Comparison of ENCODE assay signal across 13 cellular contexts in the genomic region with DNA sequence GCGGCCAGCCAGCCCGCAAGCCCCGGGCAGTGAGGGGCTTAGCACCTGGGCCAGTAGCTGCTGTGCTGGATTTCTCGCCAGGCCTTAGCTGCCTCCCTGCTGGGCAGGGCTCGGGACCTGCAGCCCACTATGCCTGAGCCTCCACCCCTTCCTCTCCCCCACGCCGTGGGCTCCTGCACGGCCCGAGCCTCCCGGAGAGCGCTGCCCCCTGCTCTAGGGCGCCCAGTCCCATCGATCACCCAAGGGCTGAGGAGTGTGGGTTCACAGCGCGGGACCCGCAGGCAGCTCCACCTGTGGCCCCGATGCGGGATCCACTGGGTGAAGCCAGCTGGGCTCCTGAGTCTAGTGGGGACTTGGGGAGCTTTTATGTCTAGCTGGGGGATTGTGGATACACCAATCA. TPM values are rescaled to one million over a fixed set of nuclear protein-coding genes. Genes with fewer than 3 reads are reported as not detected.
DNase-seq lines count a peak whose midpoint lies in the region; ATAC-seq and TF ChIP-seq lines count a peak whose summit lies in the region.
"Had no signal": no experiment of that assay in that cellular context is flagged by ENCODE, and none has a peak within 500 bp of the region (broad histone marks: within the 10 kb centered on the region; RNA-seq: fewer than 3 reads in every experiment).

No MANE protein-coding gene starts in this region.

- peaks cover 3% of the 10 kb centered on the region for H3K4me1 Mint-ChIP-seq in stimulated activated naive CD8-positive, alpha-beta T cell treated with anti-CD3 and anti-CD28 coated beads, Interleukin-15, Interleukin-2, amounts not matched to agents 100 ng/mL and 50 ng/mL, for 24 hours (ENCODE audit: low read depth)
- H3K4me1 Mint-ChIP-seq in stimulated activated naive CD8-positive, alpha-beta T cell treated with anti-CD3 and anti-CD28 coated beads, Interleukin-15, amount 100 ng/mL, for 72 hours, result peaks cover 10% of the 10 kb centered on the region
- peaks cover 12% of the 10 kb centered on the region for H3K4me1 Mint-ChIP-seq in neural crest cell
- peaks cover 0 to 6% of the 10 kb centered on the region in 2 donors for H3K4me1 Mint-ChIP-seq in stimulated activated naive B cell treated with anti-CD40 and anti-IgM and Interleukin-4, amounts not matched to agents 10 μg/mL and 1 μg/mL and 100 μg/mL, for 72 hours
- H3K4me1 Mint-ChIP-seq in activated CD4-positive, alpha-beta memory T cell treated with anti-CD3 and anti-CD28 coated beads for 36 hours (ENCODE audit: low read depth), result no peaks in the 10 kb centered on the region
- H3K4me1 Mint-ChIP-seq: GM23338 had no signal

- ATAC-seq in stimulated activated naive CD8-positive, alpha-beta T cell treated with anti-CD3 and anti-CD28 coated beads, Interleukin-15, amount 100 ng/mL, for 72 hours, result no peak
- ATAC-seq in stimulated activated naive B cell treated with anti-CD40 and anti-IgM and Interleukin-4, amounts not matched to agents 10 μg/mL and 1 μg/mL and 100 μg/mL, for 72 hours (replicated peaks), result no peak
- no peak for ATAC-seq in GM21515 (IDR thresholded peaks at IDR 0.05; ENCODE audit: unreplicated experiment)
- ATAC-seq: GM23338 had no signal

- CTCF ChIA-PET in activated CD4-positive, alpha-beta memory T cell treated with anti-CD3 and anti-CD28 coated beads for 36 hours (lab: Charles Lee), result interaction anchor here (0.9 kb wide), 1 partner anchor 37 kb away, joined by 3 read pairs; no protein-coding TSS in a partner anchor

- H3K36me3 Mint-ChIP-seq in stimulated activated naive CD8-positive, alpha-beta T cell treated with anti-CD3 and anti-CD28 coated beads, Interleukin-15, Interleukin-2, amounts not matched to agents 100 ng/mL and 50 ng/mL, for 24 hours (ENCODE audit: low read depth), result no peaks in the 10 kb centered on the region
- peaks cover 15% of the 10 kb centered on the region for H3K36me3 Mint-ChIP-seq in neural crest cell (ENCODE audit: low read depth)
- H3K36me3 Mint-ChIP-seq in stimulated activated naive B cell treated with anti-CD40 and anti-IgM and Interleukin-4, amounts not matched to agents 10 μg/mL and 1 μg/mL and 100 μg/mL, for 72 hours, result peaks cover 6% of the 10 kb centered on the region in 2 donors
- H3K36me3 Mint-ChIP-seq in activated CD4-positive, alpha-beta memory T cell treated with anti-CD3 and anti-CD28 coated beads for 36 hours, result no peaks in the 10 kb centered on the region

- no peak overlapping the region for H3K27ac Mint-ChIP-seq in stimulated activated naive CD8-positive, alpha-beta T cell treated with anti-CD3 and anti-CD28 coated beads, Interleukin-15, Interleukin-2, amounts not matched to agents 100 ng/mL and 50 ng/mL, for 24 hours
- no peak overlapping the region for H3K27ac Mint-ChIP-seq in stimulated activated naive CD8-positive, alpha-beta T cell treated with anti-CD3 and anti-CD28 coated beads, Interleukin-15, amount 100 ng/mL, for 72 hours
- H3K27ac Mint-ChIP-seq in neural crest cell (ENCODE audit: unreplicated experiment), result no peak overlapping the region
- H3K27ac Mint-ChIP-seq in stimulated activated naive B cell treated with anti-CD40 and anti-IgM and Interleukin-4, amounts not matched to agents 10 μg/mL and 1 μg/mL and 100 μg/mL, for 72 hours, result peak overlapping the region; percentile 87
- H3K27ac Mint-ChIP-seq in activated CD4-positive, alpha-beta memory T cell treated with anti-CD3 and anti-CD28 coated beads for 36 hours, result no peak overlapping the region
- H3K27ac Mint-ChIP-seq: B cell; CD4-positive, alpha-beta T cell had no signal

- no peak for TF ChIP-seq CTCF in neural crest cell (conservative IDR thresholded peaks at IDR 0.05)

- peak overlapping the region; percentile 55 for H3K4me3 Mint-ChIP-seq in stimulated activated naive CD8-positive, alpha-beta T cell treated with anti-CD3 and anti-CD28 coated beads, Interleukin-15, Interleukin-2, amounts not matched to agents 100 ng/mL and 50 ng/mL, for 24 hours
- H3K4me3 Mint-ChIP-seq in stimulated activated naive CD8-positive, alpha-beta T cell treated with anti-CD3 and anti-CD28 coated beads, Interleukin-15, amount 100 ng/mL, for 72 hours, result no peak overlapping the region
- peak overlapping the region; percentile 73 for H3K4me3 Mint-ChIP-seq in neural crest cell
- H3K4me3 Mint-ChIP-seq in stimulated activated naive B cell treated with anti-CD40 and anti-IgM and Interleukin-4, amounts not matched to agents 10 μg/mL and 1 μg/mL and 100 μg/mL, for 72 hours, result no peak overlapping the region
- no peak overlapping the region for H3K4me3 Mint-ChIP-seq in activated CD4-positive, alpha-beta memory T cell treated with anti-CD3 and anti-CD28 coated beads for 36 hours
- H3K4me3 Mint-ChIP-seq: B cell; CD4-positive, alpha-beta T cell; GM23338 had no signal

- POLR2A ChIA-PET in activated CD4-positive, alpha-beta memory T cell treated with anti-CD3 and anti-CD28 coated beads for 36 hours (lab: Charles Lee), result no interaction called here

- H3K27me3 Mint-ChIP-seq in stimulated activated naive CD8-positive, alpha-beta T cell treated with anti-CD3 and anti-CD28 coated beads, Interleukin-15, Interleukin-2, amounts not matched to agents 100 ng/mL and 50 ng/mL, for 24 hours, result peaks cover 7% of the 10 kb centered on the region
- peaks cover 19% of the 10 kb centered on the region for H3K27me3 Mint-ChIP-seq in stimulated activated naive CD8-positive, alpha-beta T cell treated with anti-CD3 and anti-CD28 coated beads, Interleukin-15, amount 100 ng/mL, for 72 hours
- H3K27me3 Mint-ChIP-seq in neural crest cell (ENCODE audit: low read depth), result no peaks in the 10 kb centered on the region
- H3K27me3 Mint-ChIP-seq in stimulated activated naive B cell treated with anti-CD40 and anti-IgM and Interleukin-4, amounts not matched to agents 10 μg/mL and 1 μg/mL and 100 μg/mL, for 72 hours, result peaks cover 10 to 23% of the 10 kb centered on the region in 2 donors
- peaks cover 9% of the 10 kb centered on the region for H3K27me3 Mint-ChIP-seq in activated CD4-positive, alpha-beta memory T cell treated with anti-CD3 and anti-CD28 coated beads for 36 hours

- DNase-seq in stimulated activated naive CD8-positive, alpha-beta T cell treated with anti-CD3 and anti-CD28 coated beads, Interleukin-15, amount 100 ng/mL, for 72 hours, result no peak
- no peak for DNase-seq in neural crest cell (ENCODE audit: low read depth, low spot score)
- no peak for DNase-seq in stimulated activated naive B cell treated with anti-CD40 and anti-IgM and Interleukin-4, amounts not matched to agents 10 μg/mL and 1 μg/mL and 100 μg/mL, for 72 hours
- DNase-seq in NCI-H2171 (lab: John Stamatoyannopoulos, UW), result no peak
- no peak for DNase-seq in activated CD4-positive, alpha-beta memory T cell treated with anti-CD3 and anti-CD28 coated beads for 36 hours
- DNase-seq: Calu3; CD4-positive, alpha-beta T cell; DMS 273 treated with DMSO at 0.1 percent for 48 hours; H7 had no signal

- H3K9me3 Mint-ChIP-seq in stimulated activated naive CD8-positive, alpha-beta T cell treated with anti-CD3 and anti-CD28 coated beads, Interleukin-15, Interleukin-2, amounts not matched to agents 100 ng/mL and 50 ng/mL, for 24 hours, result peaks cover 4% of the 10 kb centered on the region
- H3K9me3 Mint-ChIP-seq in stimulated activated naive CD8-positive, alpha-beta T cell treated with anti-CD3 and anti-CD28 coated beads, Interleukin-15, amount 100 ng/mL, for 72 hours, result peaks cover 7 to 15% of the 10 kb centered on the region in 2 donors
- H3K9me3 Mint-ChIP-seq in neural crest cell, result peaks cover 11% of the 10 kb centered on the region
- peaks cover 6 to 7% of the 10 kb centered on the region in 2 donors for H3K9me3 Mint-ChIP-seq in stimulated activated naive B cell treated with anti-CD40 and anti-IgM and Interleukin-4, amounts not matched to agents 10 μg/mL and 1 μg/mL and 100 μg/mL, for 72 hours
- peaks cover 7% of the 10 kb centered on the region for H3K9me3 Mint-ChIP-seq in activated CD4-positive, alpha-beta memory T cell treated with anti-CD3 and anti-CD28 coated beads for 36 hours
- H3K9me3 Mint-ChIP-seq: CD4-positive, alpha-beta T cell had no signal

- intact Hi-C loops in activated CD4-positive, alpha-beta memory T cell treated with anti-CD3 and anti-CD28 coated beads for 36 hours (cut with micrococcal nuclease), result no loop called here

RNA-seq across cellular contexts. Expression of gene FZD2, which starts 11.0 kb away (rescaled TPM):
- 93.5 and 96.2 TPM in 2 replicates for total RNA-seq in neural crest cell
- total RNA-seq in activated CD4-positive, alpha-beta memory T cell treated with anti-CD3 and anti-CD28 coated beads for 36 hours, result not detected
- total RNA-seq: CD4-positive, alpha-beta T cell had no signal

Comparison
In these comparisons a context has a peak if more than half of its experiments do, and no peak if none do; other contexts are left out.
1. H3K4me3 Mint-ChIP-seq: peak in stimulated activated naive CD8-positive, alpha-beta T cell treated with anti-CD3 and anti-CD28 coated beads, Interleukin-15, Interleukin-2, amounts not matched to agents 100 ng/mL and 50 ng/mL, for 24 hours (single experiment) and neural crest cell (single experiment); none in stimulated activated naive CD8-positive, alpha-beta T cell treated with anti-CD3 and anti-CD28 coated beads, Interleukin-15, amount 100 ng/mL, for 72 hours (0 of 2), stimulated activated naive B cell treated with anti-CD40 and anti-IgM and Interleukin-4, amounts not matched to agents 10 μg/mL and 1 μg/mL and 100 μg/mL, for 72 hours (0 of 2) and activated CD4-positive, alpha-beta memory T cell treated with anti-CD3 and anti-CD28 coated beads for 36 hours (single experiment).
2. RNA of gene FZD2, which starts 11.0 kb away (total RNA-seq): 93.5 to 96.2 TPM in neural crest cell; not detected in activated CD4-positive, alpha-beta memory T cell treated with anti-CD3 and anti-CD28 coated beads for 36 hours; every median in the first group is over 10 times any median in the second.